ENCODE assay signal across 11 cellular contexts in genomic region chr3:197730200-197730599, GRCh38. TPM values are rescaled to one million over a fixed set of nuclear protein-coding genes. Genes with fewer than 3 reads are reported as not detected.
A peak's percentile ranks its signal among the peaks of the same experiment; 100 is the strongest.
DNase-seq lines count a peak whose midpoint lies in the region; ATAC-seq and TF ChIP-seq lines count a peak whose summit lies in the region.
"Had no signal": no experiment of that assay in that cellular context is flagged by ENCODE, and none has a peak within 500 bp of the region (broad histone marks: within the 10 kb centered on the region; RNA-seq: fewer than 3 reads in every experiment).

No MANE protein-coding gene starts in this region.

- no peak overlapping the region for H3K4me3 ChIP-seq in CD4-positive, CD25-positive, alpha-beta regulatory T cell (ENCODE audit: low read depth, low read length)
- H3K4me3 ChIP-seq in WERI-Rb-1 (ENCODE audit: low read depth, low read length) (no peak overlapping the region), kidney epithelial cell (ENCODE audit: low read depth, low read length) (no peak overlapping the region)

- H3K27me3 Mint-ChIP-seq in CD4-positive, CD25-positive, alpha-beta regulatory T cell, result peaks cover 4% of the 10 kb centered on the region
- no peaks in the 10 kb centered on the region for H3K27me3 Mint-ChIP-seq in Calu3 (ENCODE audit: unreplicated experiment)
- no peaks in the 10 kb centered on the region for H3K27me3 Mint-ChIP-seq in activated CD4-positive, alpha-beta T cell treated with anti-CD3 and anti-CD28 coated beads, Interleukin-2, amount 10 ng/mL, durations not matched to agents 24 days and 14 days

- no peak for TF ChIP-seq CTCF in WERI-Rb-1 (IDR thresholded peaks at IDR 0.05; ENCODE audit: low read depth, low read length)
- no peak for TF ChIP-seq CTCF in kidney epithelial cell (IDR thresholded peaks at IDR 0.05; ENCODE audit: insufficient read depth, low read length, poor library complexity, severe bottlenecking)
- no peak for TF ChIP-seq CTCF in Calu3 (IDR thresholded peaks at IDR 0.05; ENCODE audit: unreplicated experiment)

- H3K4me3 Mint-ChIP-seq in CD4-positive, CD25-positive, alpha-beta regulatory T cell, result peak overlapping the region in 2 of 4 donors; percentile 74 to 75
- H3K4me3 Mint-ChIP-seq in Calu3 (ENCODE audit: low read depth, unreplicated experiment), result no peak overlapping the region
- H3K4me3 Mint-ChIP-seq in activated CD4-positive, alpha-beta T cell treated with anti-CD3 and anti-CD28 coated beads, Interleukin-2, amount 10 ng/mL, durations not matched to agents 24 days and 14 days, result no peak overlapping the region

- no peaks in the 10 kb centered on the region for H3K9me3 Mint-ChIP-seq in CD4-positive, CD25-positive, alpha-beta regulatory T cell
- H3K9me3 Mint-ChIP-seq in Calu3 (ENCODE audit: low read depth, unreplicated experiment), result no peaks in the 10 kb centered on the region
- no peaks in the 10 kb centered on the region for H3K9me3 Mint-ChIP-seq in activated CD4-positive, alpha-beta T cell treated with anti-CD3 and anti-CD28 coated beads, Interleukin-2, amount 10 ng/mL, durations not matched to agents 24 days and 14 days

- no peak overlapping the region for H3K27ac ChIP-seq in CD4-positive, CD25-positive, alpha-beta regulatory T cell (ENCODE audit: insufficient read depth, low read length, poor library complexity, severe bottlenecking)
- H3K27ac ChIP-seq in WERI-Rb-1, result peak overlapping the region; percentile 79
- H3K27ac ChIP-seq: VCaP had no signal

- no TSS peak for BruUV-seq in Calu3 (replicated peaks; lab: Mats Ljungman, UMichigan)

- peaks cover 20 to 50% (median 43%) of the 10 kb centered on the region in 4 donors for H3K4me1 Mint-ChIP-seq in CD4-positive, CD25-positive, alpha-beta regulatory T cell
- no peaks in the 10 kb centered on the region for H3K4me1 Mint-ChIP-seq in Calu3 (ENCODE audit: low read depth, unreplicated experiment)
- peaks cover 29% of the 10 kb centered on the region for H3K4me1 Mint-ChIP-seq in activated CD4-positive, alpha-beta T cell treated with anti-CD3 and anti-CD28 coated beads, Interleukin-2, amount 10 ng/mL, durations not matched to agents 24 days and 14 days

- ATAC-seq in CD4-positive, CD25-positive, alpha-beta regulatory T cell (ENCODE audit: low read depth in 2 of 2), result no peak
- ATAC-seq in HG02610 (IDR thresholded peaks at IDR 0.05; ENCODE audit: unreplicated experiment), result peak; percentile 28
- ATAC-seq in GM18861 (IDR thresholded peaks at IDR 0.05; ENCODE audit: unreplicated experiment), result no peak

- no peaks in the 10 kb centered on the region for H3K9me3 ChIP-seq in CD4-positive, CD25-positive, alpha-beta regulatory T cell (ENCODE audit: control insufficient read depth in 2 of 2, low read length in 2 of 2)
- no peaks in the 10 kb centered on the region for H3K9me3 ChIP-seq in WERI-Rb-1 (ENCODE audit: severe bottlenecking)

- peak in 2 of 3 donors; percentile 20 to 36 for DNase-seq in CD4-positive, CD25-positive, alpha-beta regulatory T cell
- DNase-seq in WERI-Rb-1 (no peak), kidney epithelial cell (ENCODE audit: low read depth) (peak; percentile 70), Calu3 (no peak), COLO829 (ENCODE audit: low spot score) (no peak)
- DNase-seq in activated CD4-positive, alpha-beta T cell treated with anti-CD3 and anti-CD28 coated beads, Interleukin-2, amount 10 ng/mL, durations not matched to agents 24 days and 14 days, result no peak
- DNase-seq: kidney, NCI-H1436 had no signal

- peaks cover 4% of the 10 kb centered on the region for H3K36me3 ChIP-seq in CD4-positive, CD25-positive, alpha-beta regulatory T cell (ENCODE audit: control insufficient read depth, insufficient read depth, low read length)
- H3K36me3 ChIP-seq in WERI-Rb-1 (no peaks in the 10 kb centered on the region), kidney epithelial cell (ENCODE audit: control insufficient read depth, insufficient read depth, low read length) (no peaks in the 10 kb centered on the region)

- H3K27ac Mint-ChIP-seq in CD4-positive, CD25-positive, alpha-beta regulatory T cell, result peak overlapping the region in 2 of 3 donors; percentile 80 to 88
- no peak overlapping the region for H3K27ac Mint-ChIP-seq in Calu3 (ENCODE audit: unreplicated experiment)
- no peak overlapping the region for H3K27ac Mint-ChIP-seq in activated CD4-positive, alpha-beta T cell treated with anti-CD3 and anti-CD28 coated beads, Interleukin-2, amount 10 ng/mL, durations not matched to agents 24 days and 14 days

- no peaks in the 10 kb centered on the region for H3K27me3 ChIP-seq in CD4-positive, CD25-positive, alpha-beta regulatory T cell (ENCODE audit: control insufficient read depth, insufficient read depth, low read length)
- H3K27me3 ChIP-seq in WERI-Rb-1 (ENCODE audit: insufficient read depth, low read depth, severe bottlenecking) (no peaks in the 10 kb centered on the region), kidney epithelial cell (ENCODE audit: control insufficient read depth, insufficient read depth, low read length) (no peaks in the 10 kb centered on the region)

- H3K4me1 ChIP-seq in CD4-positive, CD25-positive, alpha-beta regulatory T cell (ENCODE audit: control insufficient read depth, insufficient read depth, low read length, poor library complexity, severe bottlenecking), result peaks cover 15% of the 10 kb centered on the region

- CTCF ChIA-PET in Calu3 (lab: Charles Lee), result no interaction called here

- H3K36me3 Mint-ChIP-seq in CD4-positive, CD25-positive, alpha-beta regulatory T cell, result peaks cover 18% of the 10 kb centered on the region
- H3K36me3 Mint-ChIP-seq in Calu3 (ENCODE audit: insufficient read depth, unreplicated experiment), result peaks cover 6% of the 10 kb centered on the region
- H3K36me3 Mint-ChIP-seq in activated CD4-positive, alpha-beta T cell treated with anti-CD3 and anti-CD28 coated beads, Interleukin-2, amount 10 ng/mL, durations not matched to agents 24 days and 14 days (ENCODE audit: low read depth), result peaks cover 8% of the 10 kb centered on the region

- intact Hi-C loops in Calu3 (cut with micrococcal nuclease; ENCODE audit: unreplicated experiment), result no loop called here
- intact Hi-C loops in activated CD4-positive, alpha-beta T cell treated with anti-CD3 and anti-CD28 coated beads, Interleukin-2, amount 10 ng/mL, durations not matched to agents 24 days and 14 days (cut with micrococcal nuclease), result loop anchor here (10.0 kb wide), 1 partner anchor 225 kb away; the partner anchor contains the start of gene RPL35A

RNA-seq across cellular contexts. Expression of gene RUBCN, which starts 6.5 kb away (rescaled TPM):
- total RNA-seq in CD4-positive, CD25-positive, alpha-beta regulatory T cell, result 58.5 TPM
- polyA plus RNA-seq in CD4-positive, CD25-positive, alpha-beta regulatory T cell, result 10 to 100 TPM; 17.5 to 28.2 (median 19.5) TPM
- total RNA-seq in kidney epithelial cell (31.1 and 47.3 TPM in 2 replicates), Calu3 (2022) (22.9 and 32.2 TPM in 2 replicates)
- total RNA-seq in activated CD4-positive, alpha-beta T cell treated with anti-CD3 and anti-CD28 coated beads, Interleukin-2, amount 10 ng/mL, durations not matched to agents 24 days and 14 days, result 38.8 and 41.0 TPM in 2 replicates

RNA-seq across cellular contexts. Expression of gene FYTTD1, which starts 19.5 kb away (rescaled TPM):
- 42.2 TPM for total RNA-seq in CD4-positive, CD25-positive, alpha-beta regulatory T cell
- 10 to 100 TPM; 75.5 to 91.0 (median 85.8) TPM for polyA plus RNA-seq in CD4-positive, CD25-positive, alpha-beta regulatory T cell
- total RNA-seq in kidney epithelial cell (24.5 and 30.9 TPM in 2 replicates), Calu3 (2022) (37.4 and 37.6 TPM in 2 replicates)
- total RNA-seq in activated CD4-positive, alpha-beta T cell treated with anti-CD3 and anti-CD28 coated beads, Interleukin-2, amount 10 ng/mL, durations not matched to agents 24 days and 14 days, result 53.2 and 56.8 TPM in 2 replicates

Comparison
In these comparisons a context has a peak if more than half of its experiments do, and no peak if none do; other contexts are left out.
1. DNase-seq: peak in CD4-positive, CD25-positive, alpha-beta regulatory T cell (2 of 3) and kidney epithelial cell (single experiment); none in WERI-Rb-1 (single experiment), Calu3 (single experiment), COLO829 (single experiment) and activated CD4-positive, alpha-beta T cell treated with anti-CD3 and anti-CD28 coated beads, Interleukin-2, amount 10 ng/mL, durations not matched to agents 24 days and 14 days (single experiment).
2. H3K27ac Mint-ChIP-seq: peak in CD4-positive, CD25-positive, alpha-beta regulatory T cell (2 of 3); none in Calu3 (single experiment) and activated CD4-positive, alpha-beta T cell treated with anti-CD3 and anti-CD28 coated beads, Interleukin-2, amount 10 ng/mL, durations not matched to agents 24 days and 14 days (single experiment).